21 cellular contexts compared by ENCODE assay signal in genomic region chr1:47228644-47229030, GRCh38. TPM values are rescaled to one million over a fixed set of nuclear protein-coding genes. Genes with fewer than 3 reads are reported as not detected.
DNase-seq lines count a peak whose midpoint lies in the region; ATAC-seq and TF ChIP-seq lines count a peak whose summit lies in the region.
"Had no signal": no experiment of that assay in that cellular context is flagged by ENCODE, and none has a peak within 500 bp of the region (broad histone marks: within the 10 kb centered on the region; RNA-seq: fewer than 3 reads in every experiment).

No MANE protein-coding gene starts in this region.

- H3K4me3 ChIP-seq in Jurkat, Clone E6-1 (ENCODE audit: low read length): peak overlapping the region; percentile 80
- H3K4me3 ChIP-seq in subcutaneous abdominal adipose tissue (ENCODE audit: low read depth in 1 of 5, low read length in 5 of 5) (peak overlapping the region in 4 of 5 donors; percentile 35 to 93 (median 72)), foreskin fibroblast (ENCODE audit: low read depth in 1 of 2, low read length in 2 of 2) (no peak overlapping the region)
- H3K4me3 ChIP-seq: SJCRH30, thoracic aorta had no signal

- peak overlapping the region in 3 of 5 donors; percentile 32 to 82 (median 45) for H3K9ac ChIP-seq in subcutaneous abdominal adipose tissue (ENCODE audit: low read length in 5 of 5)

- no peaks in the 10 kb centered on the region for H3K36me3 ChIP-seq in subcutaneous abdominal adipose tissue (ENCODE audit: control insufficient read depth in 5 of 5, insufficient read depth in 5 of 5, low read length in 5 of 5)
- H3K36me3 ChIP-seq: SJCRH30, thoracic aorta had no signal

- H3K27ac ChIP-seq in subcutaneous abdominal adipose tissue (ENCODE audit: low read depth, low read length): peak overlapping the region; percentile 41
- H3K27ac ChIP-seq: SJCRH30 had no signal

- ATAC-seq in esophagus mucosa: peak; percentile 17
- ATAC-seq in left lobe of liver: peak; percentile 7

- peaks cover 0 to 63% (median 35%) of the 10 kb centered on the region in 5 donors for H3K4me1 ChIP-seq in subcutaneous abdominal adipose tissue (ENCODE audit: control insufficient read depth in 5 of 5, insufficient read depth in 5 of 5, low read length in 5 of 5)
- H3K4me1 ChIP-seq: SJCRH30 had no signal

- TF ChIP-seq CTCF in foreskin fibroblast (IDR thresholded peaks at IDR 0.05; ENCODE audit: low read depth, low read length): no peak

- no peak for DNase-seq in Jurkat, Clone E6-1 (ENCODE audit: low read depth, low spot score)
- DNase-seq in left lobe of liver (ENCODE audit: low spot score) (no peak), foreskin fibroblast (no peak), NCI-H1694 treated with DMSO at 0.1 percent for 48 hours (lab: John Stamatoyannopoulos, UW) (no peak), cerebellar cortex (ENCODE audit: low spot score) (no peak)
- DNase-seq in activated CD4-positive, alpha-beta T cell treated with anti-CD3 and anti-CD28 coated beads for 1 hour: no peak
- DNase-seq: activated CD4-positive, CD25-positive, alpha-beta regulatory T cell treated with anti-CD3 and anti-CD28 coated beads, Interleukin-2, amount 50 U/mL, for 72 hours; activated gamma-delta T cell; COR-L47; NCI-H187; NCI-H510A; SJCRH30; small intestine; stimulated activated CD4-positive, alpha-beta T cell treated with anti-CD3 and anti-CD28 coated beads, Interleukin-4, amount 100 ng/mL, for 4 hours; stimulated activated CD8-positive, alpha-beta memory T cell treated with anti-CD3 and anti-CD28 coated beads, Interleukin-4, amount 100 ng/mL, for 48 hours had no signal

- H3K27me3 ChIP-seq in subcutaneous abdominal adipose tissue (ENCODE audit: control insufficient read depth in 5 of 5, insufficient read depth in 4 of 5, low read length in 5 of 5): peaks cover 66 to 91% (median 82%) of the 10 kb centered on the region in 5 donors

- H3K9me3 ChIP-seq in subcutaneous abdominal adipose tissue (ENCODE audit: control insufficient read depth in 5 of 5, low read length in 5 of 5): no peaks in the 10 kb centered on the region
- H3K9me3 ChIP-seq: SJCRH30, thoracic aorta had no signal

RNA-seq across cellular contexts. Expression of gene TAL1, which starts 3.4 kb away (rescaled TPM):
- 149 TPM for polyA plus RNA-seq in Jurkat, Clone E6-1 (2012; ENCODE audit: insufficient read depth, insufficient read length)
- total RNA-seq in esophagus mucosa (0.64 TPM), left lobe of liver (1.9 TPM)
- total RNA-seq: osteocyte; T-helper 2 cell treated with Interferon-gamma antibody and Interleukin-4, amounts not matched to agents 100 ng/mL and 5 ng/mL, for 36 hours had no signal

RNA-seq across cellular contexts. Expression of gene PDZK1IP1, which starts 38.8 kb away (rescaled TPM):
- polyA plus RNA-seq in Jurkat, Clone E6-1 (2012; ENCODE audit: insufficient read depth, insufficient read length): not detected
- 273 TPM for total RNA-seq in esophagus mucosa
- total RNA-seq in left lobe of liver: 1.3 TPM
- total RNA-seq: glomerular endothelial cell; osteocyte; SJCRH30; T-helper 2 cell treated with Interferon-gamma antibody and Interleukin-4, amounts not matched to agents 100 ng/mL and 5 ng/mL, for 36 hours; thoracic aorta had no signal

Comparison
In these comparisons a context has a peak if more than half of its experiments do, and no peak if none do; other contexts are left out.
1. H3K4me3 ChIP-seq: peak in Jurkat, Clone E6-1 (single experiment) and subcutaneous abdominal adipose tissue (4 of 5); none in foreskin fibroblast (0 of 2).
2. RNA of gene PDZK1IP1, which starts 38.8 kb away (total RNA-seq): 273 TPM in esophagus mucosa (single experiment); 1.3 TPM in left lobe of liver (single experiment); every median in the first group is over 100 times any median in the second.